10 cellular contexts compared by ENCODE assay signal in the genomic region with DNA sequence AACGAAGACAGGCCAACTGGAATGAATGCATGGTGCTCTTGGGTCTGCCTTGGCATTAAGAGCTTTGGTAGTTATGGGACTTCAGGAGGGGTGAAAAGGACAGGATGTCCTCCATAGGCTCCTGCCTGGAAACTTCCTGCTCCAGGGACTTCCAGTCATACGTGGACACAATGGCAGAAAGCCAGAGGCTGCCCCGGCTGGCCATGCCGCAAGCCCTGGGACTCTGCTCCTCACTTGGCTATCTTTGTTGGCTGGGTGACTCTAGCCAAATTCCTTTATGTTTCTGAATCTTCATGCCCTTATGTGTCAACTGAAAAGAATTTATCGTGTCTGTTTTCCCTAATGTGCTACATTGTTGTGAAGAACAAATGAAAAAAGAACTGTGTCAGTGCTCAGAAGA.
DNase-seq lines count a peak whose midpoint lies in the region; ATAC-seq, FAIRE-seq and TF ChIP-seq lines count a peak whose summit lies in the region.
"Had no signal": no experiment of that assay in that cellular context is flagged by ENCODE, and none has a peak within 500 bp of the region (broad histone marks: within the 10 kb centered on the region; RNA-seq: fewer than 3 reads in every experiment).

No MANE protein-coding gene starts in this region.

- TF ChIP-seq CTCF in astrocyte of the spinal cord (IDR thresholded peaks at IDR 0.05; ENCODE audit: low read depth, low read length) (no peak), left ventricle myocardium inferior (IDR thresholded peaks at IDR 0.05; ENCODE audit: borderline replicate concordance) (no peak), psoas muscle (IDR thresholded peaks at IDR 0.05) (no peak)

- H3K36me3 ChIP-seq in left ventricle myocardium inferior (no peaks in the 10 kb centered on the region), psoas muscle (ENCODE audit: insufficient read depth in 1 of 2, low read depth in 1 of 2) (no peaks in the 10 kb centered on the region)

- H3K27me3 ChIP-seq in left ventricle myocardium inferior (ENCODE audit: low read depth) (no peaks in the 10 kb centered on the region), psoas muscle (ENCODE audit: insufficient read depth in 3 of 3, low read length in 2 of 3) (no peaks in the 10 kb centered on the region)

- DNase-seq in ELR (ENCODE audit: low read depth) (peak; percentile 69), astrocyte of the spinal cord (ENCODE audit: low read depth, low spot score) (peak; percentile 70), left ventricle myocardium inferior (peak; percentile 49), psoas muscle (peak; percentile 70 to 72), HuH-7.5 (ENCODE audit: low spot score) (no peak), GM19239 (ENCODE audit: insufficient read length, low spot score) (no peak), NCI-H526 (lab: John Stamatoyannopoulos, UW) (no peak)
- DNase-seq in stimulated activated CD4-positive, alpha-beta T cell treated with anti-CD3 and anti-CD28 coated beads, Interleukin-4, amount 100 ng/mL, for 24 hours: no peak
- DNase-seq: activated B cell treated with CpG ODN at 0.5 μM for 24 hours; central memory CD4-positive, alpha-beta T cell had no signal

- no peak for FAIRE-seq in GM19239 (lab: Jason Lieb, UNC)

- peak; percentile 47 to 88 (median 78) for ATAC-seq in psoas muscle

- H3K9me3 ChIP-seq in left ventricle myocardium inferior (replicated peaks) (no peaks in the 10 kb centered on the region), psoas muscle (no peaks in the 10 kb centered on the region)

- 7 to 13% (median 13%) methylated on average over 5 of the region's 5 CpGs for WGBS in psoas muscle, 3 donors

- H3K27ac ChIP-seq in left ventricle myocardium inferior (replicated peaks) (peak overlapping the region; percentile 60), psoas muscle (peak overlapping the region; percentile 44)

- intact Hi-C loops in left ventricle myocardium inferior (cut with micrococcal nuclease) (no loop called here), psoas muscle (cut with DNase I) (no loop called here)

- H3K4me3 ChIP-seq in astrocyte of the spinal cord (ENCODE audit: low read depth, low read length) (no peak overlapping the region), left ventricle myocardium inferior (no peak overlapping the region), psoas muscle (no peak overlapping the region)

- in situ Hi-C loops in astrocyte of the spinal cord (cut with HindIII; ENCODE audit: low sequenced_read_pairs): no loop called here

- H3K4me1 ChIP-seq in left ventricle myocardium inferior (peaks cover 41% of the 10 kb centered on the region), psoas muscle (peaks cover 52% of the 10 kb centered on the region)

Comparison
In these comparisons a context has a peak if more than half of its experiments do, and no peak if none do; other contexts are left out.
1. DNase-seq: peak in ELR (single experiment), astrocyte of the spinal cord (single experiment), left ventricle myocardium inferior (single experiment) and psoas muscle (2 of 2); none in stimulated activated CD4-positive, alpha-beta T cell treated with anti-CD3 and anti-CD28 coated beads, Interleukin-4, amount 100 ng/mL, for 24 hours (single experiment), HuH-7.5 (single experiment), GM19239 (single experiment) and NCI-H526 (0 of 2).